In genomic region chr9:7756088-7756487, GRCh38 we compare ENCODE assay signal across 9 cellular contexts. TPM values are rescaled to one million over a fixed set of nuclear protein-coding genes. Genes with fewer than 3 reads are reported as not detected.
DNase-seq lines count a peak whose midpoint lies in the region; ATAC-seq and TF ChIP-seq lines count a peak whose summit lies in the region.
"Had no signal": no experiment of that assay in that cellular context is flagged by ENCODE, and none has a peak within 500 bp of the region (broad histone marks: within the 10 kb centered on the region; RNA-seq: fewer than 3 reads in every experiment).

No MANE protein-coding gene starts in this region.

- no peaks in the 10 kb centered on the region for H3K27me3 ChIP-seq in CD4-positive, CD25-positive, alpha-beta regulatory T cell (ENCODE audit: control insufficient read depth, insufficient read depth, low read length)
- no peaks in the 10 kb centered on the region for H3K27me3 ChIP-seq in colonic mucosa
- H3K27me3 ChIP-seq: cardiac muscle cell had no signal

- no peak overlapping the region for H3K9ac ChIP-seq in colonic mucosa (ENCODE audit: low read depth in 2 of 2, low read length in 2 of 2)

- ATAC-seq in CD4-positive, CD25-positive, alpha-beta regulatory T cell (ENCODE audit: low read depth in 2 of 2), result peak; percentile 87 to 94
- ATAC-seq in HG02981 (IDR thresholded peaks at IDR 0.05; ENCODE audit: unreplicated experiment) (peak; percentile 99), mucosa of descending colon (no peak)

- H3K27ac ChIP-seq in CD4-positive, CD25-positive, alpha-beta regulatory T cell (ENCODE audit: insufficient read depth, low read length, poor library complexity, severe bottlenecking), result no peak overlapping the region
- no peak overlapping the region for H3K27ac ChIP-seq in colonic mucosa
- H3K27ac ChIP-seq: cardiac muscle cell had no signal

- H3K4me3 ChIP-seq in CD4-positive, CD25-positive, alpha-beta regulatory T cell (ENCODE audit: low read depth, low read length), result no peak overlapping the region
- H3K4me3 ChIP-seq in colonic mucosa (no peak overlapping the region), mucosa of descending colon (no peak overlapping the region)
- H3K4me3 ChIP-seq: cardiac muscle cell had no signal

- no peaks in the 10 kb centered on the region for H3K36me3 Mint-ChIP-seq in CD4-positive, CD25-positive, alpha-beta regulatory T cell
- H3K36me3 Mint-ChIP-seq in activated CD4-positive, alpha-beta memory T cell treated with anti-CD3 and anti-CD28 coated beads for 36 hours, result peaks cover 3% of the 10 kb centered on the region

- H3K4me1 ChIP-seq in CD4-positive, CD25-positive, alpha-beta regulatory T cell (ENCODE audit: control insufficient read depth, insufficient read depth, low read length, poor library complexity, severe bottlenecking), result no peaks in the 10 kb centered on the region
- H3K4me1 ChIP-seq in colonic mucosa, result no peaks in the 10 kb centered on the region
- H3K4me1 ChIP-seq in mucosa of descending colon (ENCODE audit: low read depth), result no peaks in the 10 kb centered on the region

- peaks cover 0 to 2% (median 0%) of the 10 kb centered on the region in 7 donors for H3K9me3 Mint-ChIP-seq in CD4-positive, CD25-positive, alpha-beta regulatory T cell
- no peaks in the 10 kb centered on the region for H3K9me3 Mint-ChIP-seq in activated CD4-positive, alpha-beta memory T cell treated with anti-CD3 and anti-CD28 coated beads for 36 hours

- H3K9me3 ChIP-seq in CD4-positive, CD25-positive, alpha-beta regulatory T cell (ENCODE audit: control insufficient read depth in 2 of 2, low read length in 2 of 2), result no peaks in the 10 kb centered on the region
- H3K9me3 ChIP-seq in colonic mucosa, result no peaks in the 10 kb centered on the region
- H3K9me3 ChIP-seq in mucosa of descending colon, result no peaks in the 10 kb centered on the region

- POLR2A ChIA-PET in activated CD4-positive, alpha-beta memory T cell treated with anti-CD3 and anti-CD28 coated beads for 36 hours (lab: Charles Lee), result interaction anchor here (1.4 kb wide), 1 partner anchor 43 kb away, joined by 5 read pairs; the partner anchor contains the start of gene DMAC1

- no peaks in the 10 kb centered on the region for H3K27me3 Mint-ChIP-seq in CD4-positive, CD25-positive, alpha-beta regulatory T cell
- H3K27me3 Mint-ChIP-seq in activated CD4-positive, alpha-beta memory T cell treated with anti-CD3 and anti-CD28 coated beads for 36 hours, result no peaks in the 10 kb centered on the region

- peaks cover 11 to 21% (median 15%) of the 10 kb centered on the region in 4 donors for H3K4me1 Mint-ChIP-seq in CD4-positive, CD25-positive, alpha-beta regulatory T cell
- H3K4me1 Mint-ChIP-seq in activated CD4-positive, alpha-beta memory T cell treated with anti-CD3 and anti-CD28 coated beads for 36 hours (ENCODE audit: low read depth), result peaks cover 12% of the 10 kb centered on the region

- peak overlapping the region in 2 of 3 donors; percentile 5 to 43 for H3K27ac Mint-ChIP-seq in CD4-positive, CD25-positive, alpha-beta regulatory T cell
- peak overlapping the region; percentile 50 for H3K27ac Mint-ChIP-seq in activated CD4-positive, alpha-beta memory T cell treated with anti-CD3 and anti-CD28 coated beads for 36 hours

- TF ChIP-seq CTCF in colonic mucosa (IDR thresholded peaks at IDR 0.05), result no peak
- TF ChIP-seq CTCF in mucosa of descending colon (IDR thresholded peaks at IDR 0.05), result no peak

- CTCF ChIA-PET in activated CD4-positive, alpha-beta memory T cell treated with anti-CD3 and anti-CD28 coated beads for 36 hours (lab: Charles Lee), result interaction anchor here (0.7 kb wide), 1 partner anchor 330 kb away, joined by 3 read pairs; no protein-coding TSS in a partner anchor

- no peaks in the 10 kb centered on the region for H3K36me3 ChIP-seq in CD4-positive, CD25-positive, alpha-beta regulatory T cell (ENCODE audit: control insufficient read depth, insufficient read depth, low read length)
- no peaks in the 10 kb centered on the region for H3K36me3 ChIP-seq in colonic mucosa
- H3K36me3 ChIP-seq in mucosa of descending colon (ENCODE audit: low read depth), result no peaks in the 10 kb centered on the region
- H3K36me3 ChIP-seq: cardiac muscle cell had no signal

- intact Hi-C loops in activated CD4-positive, alpha-beta memory T cell treated with anti-CD3 and anti-CD28 coated beads for 36 hours (cut with micrococcal nuclease), result loop anchor here (1.0 to 2.0 kb wide), 2 partner anchors 43 to 221 kb away; partner anchors contain the start of gene DMAC1
- intact Hi-C loops in colonic mucosa (cut with DNase I) (no loop called here), mucosa of descending colon (cut with DNase I, micrococcal nuclease) (no loop called here)

- peak overlapping the region in 1 of 4 donors; percentile 7 for H3K4me3 Mint-ChIP-seq in CD4-positive, CD25-positive, alpha-beta regulatory T cell
- H3K4me3 Mint-ChIP-seq in activated CD4-positive, alpha-beta memory T cell treated with anti-CD3 and anti-CD28 coated beads for 36 hours, result no peak overlapping the region

- peak in 2 of 3 donors; percentile 31 to 83 for DNase-seq in CD4-positive, CD25-positive, alpha-beta regulatory T cell
- DNase-seq in GM19238 (ENCODE audit: insufficient read length, low spot score) (peak; percentile 7), colonic mucosa (no peak), cortex of kidney (lab: John Stamatoyannopoulos, UW) (no peak), mucosa of descending colon (no peak), NOMO-1 treated with DMSO at 0.1 percent for 48 hours (lab: John Stamatoyannopoulos, UW; ENCODE audit: unreplicated experiment) (no peak)
- peak; percentile 15 for DNase-seq in activated CD4-positive, alpha-beta memory T cell treated with anti-CD3 and anti-CD28 coated beads for 36 hours

RNA-seq across cellular contexts. Expression of gene DMAC1, which starts 43.5 kb away (rescaled TPM):
- total RNA-seq in CD4-positive, CD25-positive, alpha-beta regulatory T cell, result 18.7 TPM
- 10 to 100 TPM; 53.0 to 93.4 (median 65.3) TPM for polyA plus RNA-seq in CD4-positive, CD25-positive, alpha-beta regulatory T cell
- 10 to 100 TPM; 45.4 to 46.6 TPM for total RNA-seq in activated CD4-positive, alpha-beta memory T cell treated with anti-CD3 and anti-CD28 coated beads for 36 hours
- total RNA-seq in colonic mucosa (10 to 100 TPM; 62.3 to 98.8 TPM), mucosa of descending colon (10 to 100 TPM; 49.3 to 89.3 (median 73.8) TPM)

Comparison
In these comparisons a context has a peak if more than half of its experiments do, and no peak if none do; other contexts are left out.
1. DNase-seq: peak in CD4-positive, CD25-positive, alpha-beta regulatory T cell (2 of 3), GM19238 (single experiment) and activated CD4-positive, alpha-beta memory T cell treated with anti-CD3 and anti-CD28 coated beads for 36 hours (single experiment); none in colonic mucosa (single experiment), cortex of kidney (single experiment), mucosa of descending colon (0 of 3) and NOMO-1 treated with DMSO at 0.1 percent for 48 hours (single experiment).